Comparison of ENCODE assay signal across 8 cellular contexts in the genomic region with DNA sequence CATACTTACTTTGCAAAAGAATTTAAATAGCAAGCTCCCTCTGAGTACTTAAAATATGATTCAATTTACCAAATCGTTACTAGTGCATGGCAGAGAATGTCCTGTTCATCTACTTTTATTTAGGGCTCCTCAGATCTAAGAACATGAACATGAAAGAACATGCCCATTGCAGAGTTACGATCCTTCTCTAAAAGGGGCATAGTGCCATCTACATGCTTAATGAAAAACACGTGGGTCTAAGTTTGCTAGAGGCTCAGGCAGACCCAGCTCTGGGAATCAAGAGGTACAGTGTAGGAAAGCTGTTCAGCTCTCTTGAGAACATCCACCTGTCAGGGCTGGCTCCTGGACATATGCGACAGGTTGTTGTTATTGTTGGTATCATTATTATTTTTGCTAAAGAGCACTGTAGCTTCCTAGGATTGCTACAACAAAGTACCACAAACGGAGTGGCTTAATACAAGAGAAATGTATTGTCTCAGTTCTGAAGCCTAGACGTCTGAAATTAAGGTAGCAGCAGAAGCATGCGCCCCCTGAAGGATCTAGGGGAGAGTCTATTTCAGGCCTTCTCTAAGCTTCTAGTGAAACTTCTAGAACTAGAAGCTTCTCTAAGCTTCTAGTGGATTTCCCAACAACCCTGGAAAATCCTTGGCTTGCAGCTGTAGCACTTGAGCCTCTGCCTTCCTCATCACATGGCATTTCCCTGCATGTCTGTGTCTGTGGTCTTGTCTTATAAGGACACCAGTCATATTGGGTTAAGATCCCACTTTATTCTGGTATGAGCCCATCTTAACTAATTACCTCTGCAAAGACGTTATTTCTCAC.
A peak's percentile ranks its signal among the peaks of the same experiment; 100 is the strongest.
DNase-seq lines count a peak whose midpoint lies in the region; ATAC-seq and TF ChIP-seq lines count a peak whose summit lies in the region.

No MANE protein-coding gene starts in this region.

- POLR2A ChIA-PET in naive thymus-derived CD8-positive, alpha-beta T cell (lab: Charles Lee), result no interaction called here

- intact Hi-C loops in body of pancreas (cut with DNase I), result no loop called here

- H3K27ac ChIP-seq in body of pancreas, result no peak overlapping the region

- peak; percentile 46 for ATAC-seq in GM18519 (IDR thresholded peaks at IDR 0.05; ENCODE audit: low FRiP score, unreplicated experiment)
- peak; percentile 45 for ATAC-seq in body of pancreas
- ATAC-seq in naive thymus-derived CD8-positive, alpha-beta T cell, result peak; percentile 89
- ATAC-seq in GM21723 (IDR thresholded peaks at IDR 0.05; ENCODE audit: unreplicated experiment), result no peak
- no peak for ATAC-seq in GM19023 (IDR thresholded peaks at IDR 0.05; ENCODE audit: unreplicated experiment)

- H3K27ac Mint-ChIP-seq in naive thymus-derived CD8-positive, alpha-beta T cell, result peak overlapping the region in 1 of 10 donors; percentile 1

- H3K27me3 Mint-ChIP-seq in naive thymus-derived CD8-positive, alpha-beta T cell, result peaks cover 0 to 9% (median 1%) of the 10 kb centered on the region in 5 donors

- H3K4me1 Mint-ChIP-seq in naive thymus-derived CD8-positive, alpha-beta T cell, result peaks cover 2 to 8% (median 6%) of the 10 kb centered on the region in 4 donors

- 51 to 53% methylated on average over 8 of the region's 8 CpGs for WGBS in body of pancreas, 2 donors

- peaks cover 6% of the 10 kb centered on the region for H3K4me1 ChIP-seq in body of pancreas

- H3K36me3 Mint-ChIP-seq in naive thymus-derived CD8-positive, alpha-beta T cell, result no peaks in the 10 kb centered on the region

- no peak overlapping the region for H3K4me3 ChIP-seq in body of pancreas

- DNase-seq in NCI-H1105 (lab: John Stamatoyannopoulos, UW) (peak; percentile 45), body of pancreas (no peak), islet precursor cell (no peak)
- peak in 6 of 10 donors; percentile 16 to 70 (median 42) for DNase-seq in naive thymus-derived CD8-positive, alpha-beta T cell
- no peak for DNase-seq in effector CD4-positive, alpha-beta T cell

- H3K4me3 Mint-ChIP-seq in naive thymus-derived CD8-positive, alpha-beta T cell, result no peak overlapping the region

- no peaks in the 10 kb centered on the region for H3K9me3 ChIP-seq in body of pancreas

- TF ChIP-seq CTCF in body of pancreas (IDR thresholded peaks at IDR 0.05), result peak in 1 of 7 experiments; percentile 22

- H3K9me3 Mint-ChIP-seq in naive thymus-derived CD8-positive, alpha-beta T cell, result no peaks in the 10 kb centered on the region

- H3K27me3 ChIP-seq in body of pancreas, result no peaks in the 10 kb centered on the region

- TF ChIP-seq POLR2A in body of pancreas (IDR thresholded peaks at IDR 0.05), result no peak

- no peaks in the 10 kb centered on the region for H3K36me3 ChIP-seq in body of pancreas (replicated peaks in 1 of 2; ENCODE audit: insufficient read depth in 1 of 2, low read depth in 2 of 2)

Comparison
In these comparisons a context has a peak if more than half of its experiments do, and no peak if none do; other contexts are left out.
1. ATAC-seq: peak in GM18519 (single experiment), body of pancreas (single experiment) and naive thymus-derived CD8-positive, alpha-beta T cell (2 of 2); none in GM21723 (single experiment) and GM19023 (single experiment).
2. DNase-seq: peak in NCI-H1105 (single experiment) and naive thymus-derived CD8-positive, alpha-beta T cell (6 of 10); none in body of pancreas (0 of 4), islet precursor cell (single experiment) and effector CD4-positive, alpha-beta T cell (single experiment).